In the genomic region with DNA sequence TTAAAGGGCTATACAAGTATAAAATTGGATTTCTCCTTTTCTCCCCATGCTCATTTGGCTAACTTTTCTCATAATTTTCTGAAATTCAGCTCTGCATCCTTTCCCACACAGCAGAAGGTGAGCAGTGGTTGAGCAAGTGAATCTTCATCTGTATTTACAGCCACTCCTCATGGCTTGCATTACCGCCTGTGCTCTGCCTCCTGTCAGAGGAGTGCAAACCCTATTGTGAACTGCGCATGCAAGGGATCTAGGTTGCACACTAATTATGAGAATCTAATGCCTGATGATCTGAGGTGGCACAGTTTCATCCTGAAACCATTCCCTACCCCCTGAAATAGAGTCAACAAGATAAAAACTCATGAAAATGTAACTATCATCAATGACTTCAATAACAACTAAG, we compare ENCODE assay signal across 22 cellular contexts.
"Had no signal": no experiment of that assay in that cellular context is flagged by ENCODE, and none has a peak within 500 bp of the region (broad histone marks: within the 10 kb centered on the region; RNA-seq: fewer than 3 reads in every experiment).

No MANE protein-coding gene starts in this region.

- H3K9me3 ChIP-seq: SJSA1 had no signal

- DNase-seq: IMR-90, Karpas-422, KG1, MM.1S, NCI-H1092 treated with DMSO at 0.1 percent for 48 hours, NCI-H1436, NCI-H187, NCI-H2029, NCI-H2081 treated with DMSO at 0.1 percent for 48 hours, NCI-H2171, NCI-H226, NCI-H446, NCI-H510A, NCI-H524 treated with DMSO at 0.1 percent for 48 hours, NCI-H69, NCI-H774, Right ventricle myocardium superior, RPMI8226, SIG-M5 had no signal

- ATAC-seq: HepG2 had no signal

- FAIRE-seq: HepG2, RCC 7860 had no signal
